ENCODE assay signal across 20 cellular contexts in the genomic region with DNA sequence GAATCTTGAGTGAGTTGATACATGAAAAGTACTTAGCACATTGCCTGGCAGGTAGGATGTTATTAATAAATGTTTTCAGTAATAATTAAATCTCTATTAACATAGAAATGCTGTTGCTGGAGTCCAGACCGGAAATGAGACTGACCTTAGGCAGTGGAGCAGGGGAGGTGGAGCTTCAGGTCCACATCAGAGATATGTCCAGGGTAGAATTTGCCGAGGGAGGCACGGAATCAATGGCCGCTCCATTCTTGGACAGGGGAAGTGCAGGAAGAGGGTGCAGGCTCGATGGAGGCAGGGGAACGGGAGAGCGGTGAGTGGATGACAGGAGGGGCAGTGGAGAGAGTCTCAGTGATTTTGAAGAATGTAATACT.
DNase-seq lines count a peak whose midpoint lies in the region; ATAC-seq and TF ChIP-seq lines count a peak whose summit lies in the region.
"Had no signal": no experiment of that assay in that cellular context is flagged by ENCODE, and none has a peak within 500 bp of the region (broad histone marks: within the 10 kb centered on the region; RNA-seq: fewer than 3 reads in every experiment).

No MANE protein-coding gene starts in this region.

- no peak for TF ChIP-seq CTCF in gastroesophageal sphincter (IDR thresholded peaks at IDR 0.05)
- no peak for TF ChIP-seq CTCF in CD8-positive, alpha-beta T cell (IDR thresholded peaks at IDR 0.05)

- H3K9me3 Mint-ChIP-seq in CD8-positive, alpha-beta T cell = no peaks in the 10 kb centered on the region
- H3K9me3 Mint-ChIP-seq: CD8-positive, alpha-beta memory T cell had no signal

- H3K4me1 ChIP-seq in gastroesophageal sphincter = peaks cover 0 to 3% (median 0%) of the 10 kb centered on the region in 3 donors
- no peaks in the 10 kb centered on the region for H3K4me1 ChIP-seq in CD8-positive, alpha-beta T cell (ENCODE audit: insufficient read depth, low read length)

- intact Hi-C loops in CD8-positive, alpha-beta T cell (cut with DNase I, micrococcal nuclease) = no loop called here

- H3K36me3 ChIP-seq in gastroesophageal sphincter = peaks cover 0 to 4% of the 10 kb centered on the region in 2 donors
- H3K36me3 ChIP-seq in CD8-positive, alpha-beta T cell (ENCODE audit: insufficient read depth, low read length) = no peaks in the 10 kb centered on the region

- H3K4me3 ChIP-seq in gastroesophageal sphincter = no peak overlapping the region
- no peak overlapping the region for H3K4me3 ChIP-seq in CD8-positive, alpha-beta T cell (ENCODE audit: low read depth, low read length)

- ATAC-seq in gastroesophageal sphincter (peak; percentile 35), HG02938 (IDR thresholded peaks at IDR 0.05; ENCODE audit: unreplicated experiment) (no peak)
- ATAC-seq in CD8-positive, alpha-beta T cell = no peak

- peaks cover 3% of the 10 kb centered on the region for H3K4me1 Mint-ChIP-seq in CD8-positive, alpha-beta T cell (ENCODE audit: low read depth)
- H3K4me1 Mint-ChIP-seq: CD8-positive, alpha-beta memory T cell had no signal

- POLR2A ChIA-PET in CD8-positive, alpha-beta T cell (lab: Charles Lee) = no interaction called here
- POLR2A ChIA-PET in HEK293T (lab: Yijun Ruan, JAX) = no interaction called here

- H3K9me3 ChIP-seq in gastroesophageal sphincter = no peaks in the 10 kb centered on the region
- H3K9me3 ChIP-seq in CD8-positive, alpha-beta T cell (ENCODE audit: low read length) = no peaks in the 10 kb centered on the region

- H3K27ac ChIP-seq in gastroesophageal sphincter = no peak overlapping the region
- no peak overlapping the region for H3K27ac ChIP-seq in CD8-positive, alpha-beta T cell (ENCODE audit: low read depth, low read length)
- H3K27ac ChIP-seq: KMS-11 had no signal

- CTCF ChIA-PET in CD8-positive, alpha-beta T cell (lab: Charles Lee) = no interaction called here
- CTCF ChIA-PET in HEK293T (lab: Yijun Ruan, JAX) = interaction anchor here (0.6 to 1.3 kb wide), 2 partner anchors 9 to 25 kb away, joined by 3 read pairs; no protein-coding TSS in a partner anchor

- no peak for TF ChIP-seq POLR2A in gastroesophageal sphincter (IDR thresholded peaks at IDR 0.05)

- no peaks in the 10 kb centered on the region for H3K27me3 ChIP-seq in gastroesophageal sphincter
- no peaks in the 10 kb centered on the region for H3K27me3 ChIP-seq in CD8-positive, alpha-beta T cell (ENCODE audit: insufficient read depth, low read length)

- peak; percentile 43 for DNase-seq in GM03348 (ENCODE audit: low spot score)
- peak; percentile 2 for DNase-seq in HS-5 (ENCODE audit: low read depth)
- DNase-seq in NCI-H774 (lab: John Stamatoyannopoulos, UW) = no peak
- DNase-seq in CD8-positive, alpha-beta T cell = no peak
- DNase-seq in HEK293T (ENCODE audit: extremely low spot score) = no peak
- DNase-seq: AML-193; Calu3; CD8-positive, alpha-beta memory T cell; DMS153; GDM1; IMR-90; NCI-H1105; NCI-H2029 treated with DMSO at 0.1 percent for 48 hours; NCI-H345; NCI-H526; RPMI8226; SHP77 had no signal

- WGBS in gastroesophageal sphincter (ENCODE audit: low coverage in 1 of 2), 2 donors = 53 to 65% methylated on average over 6 to 7 of the region's 7 CpGs

- TF ChIP-seq EP300 in gastroesophageal sphincter (IDR thresholded peaks at IDR 0.05) = no peak

- peaks cover 2% of the 10 kb centered on the region for H3K27me3 Mint-ChIP-seq in CD8-positive, alpha-beta T cell (ENCODE audit: low read depth)

- no peak overlapping the region for H3K27ac Mint-ChIP-seq in CD8-positive, alpha-beta T cell
- H3K27ac Mint-ChIP-seq: CD8-positive, alpha-beta memory T cell had no signal

- H3K4me3 Mint-ChIP-seq in CD8-positive, alpha-beta T cell = no peak overlapping the region
- H3K4me3 Mint-ChIP-seq: CD8-positive, alpha-beta memory T cell had no signal

- no peaks in the 10 kb centered on the region for H3K36me3 Mint-ChIP-seq in CD8-positive, alpha-beta T cell

TF ChIP-seq in HEK293T, 16 proteins besides CTCF, POLR2A, EP300 and RAD21:
- TF ChIP-seq SP1 (IDR thresholded peaks at IDR 0.05) = no peak
TF ChIP-seq in HEK293T: peak in this region for 0.

Comparison
In these comparisons a context has a peak if more than half of its experiments do, and no peak if none do; other contexts are left out.
1. DNase-seq: peak in GM03348 (single experiment) and HS-5 (single experiment); none in NCI-H774 (single experiment), CD8-positive, alpha-beta T cell (0 of 7) and HEK293T (single experiment).